In the genomic region with DNA sequence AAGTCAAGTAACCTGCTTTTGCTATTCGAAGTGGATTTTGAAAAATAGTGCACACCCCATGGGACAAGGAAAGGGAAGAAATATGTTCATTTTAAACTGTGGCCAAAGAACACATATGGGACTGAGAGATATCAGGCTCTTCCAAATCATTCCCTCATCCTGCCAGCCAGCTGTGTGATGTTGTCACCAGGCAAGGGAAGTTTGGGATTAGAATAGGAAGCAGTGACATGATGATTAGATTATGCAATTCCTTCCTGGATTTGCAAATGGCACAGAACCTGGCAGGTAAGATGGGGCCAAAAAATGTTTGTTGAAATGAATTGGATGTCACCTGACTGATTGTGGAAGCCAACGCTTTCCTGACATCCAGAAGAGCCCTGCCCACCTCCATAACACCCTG, we compare ENCODE assay signal across 20 cellular contexts. TPM values are rescaled to one million over a fixed set of nuclear protein-coding genes. Genes with fewer than 3 reads are reported as not detected.
A peak's percentile ranks its signal among the peaks of the same experiment; 100 is the strongest.
DNase-seq lines count a peak whose midpoint lies in the region; ATAC-seq and TF ChIP-seq lines count a peak whose summit lies in the region.
"Had no signal": no experiment of that assay in that cellular context is flagged by ENCODE, and none has a peak within 500 bp of the region (broad histone marks: within the 10 kb centered on the region; RNA-seq: fewer than 3 reads in every experiment).

No MANE protein-coding gene starts in this region.

- H3K36me3 ChIP-seq in BLaER1 (no peaks in the 10 kb centered on the region), gastroesophageal sphincter (no peaks in the 10 kb centered on the region)

- H3K4me2 ChIP-seq in BLaER1, result peak overlapping the region; percentile 54

- peaks cover 48% of the 10 kb centered on the region for H3K9me3 ChIP-seq in BLaER1
- H3K9me3 ChIP-seq in gastroesophageal sphincter, result no peaks in the 10 kb centered on the region

- peaks cover 5% of the 10 kb centered on the region; the same call in 1 of the 2 replicates for H3K27me3 ChIP-seq in BLaER1
- peaks cover 40% of the 10 kb centered on the region for H3K27me3 ChIP-seq in gastroesophageal sphincter

- no peak overlapping the region for H3K9ac ChIP-seq in BLaER1

- no peak overlapping the region for H3K27ac ChIP-seq in BLaER1
- no peak overlapping the region for H3K27ac ChIP-seq in gastroesophageal sphincter
- H3K27ac ChIP-seq: C4-2B had no signal

- no peak overlapping the region; the same call in 1 of the 2 replicates for H3K4me3 ChIP-seq in BLaER1
- no peak overlapping the region for H3K4me3 ChIP-seq in gastroesophageal sphincter
- H3K4me3 ChIP-seq: GM12878 had no signal

- 67 to 69% methylated on average over 2 of the region's 2 CpGs for WGBS in gastroesophageal sphincter (ENCODE audit: low coverage in 1 of 2), 2 donors

- no peak for TF ChIP-seq CTCF in gastroesophageal sphincter (IDR thresholded peaks at IDR 0.05)

- H4K20me1 ChIP-seq in BLaER1, result no peaks in the 10 kb centered on the region

- peak; percentile 22 for ATAC-seq in HG03571 (IDR thresholded peaks at IDR 0.05; ENCODE audit: unreplicated experiment)
- ATAC-seq in gastroesophageal sphincter, result peak; percentile 36
- ATAC-seq: HCT116, HepG2 had no signal

- peaks cover 30% of the 10 kb centered on the region for H3K4me1 ChIP-seq in BLaER1
- H3K4me1 ChIP-seq in gastroesophageal sphincter, result peaks cover 0 to 14% (median 7%) of the 10 kb centered on the region in 3 donors

- no peak for TF ChIP-seq POLR2A in gastroesophageal sphincter (IDR thresholded peaks at IDR 0.05)

- TF ChIP-seq EP300 in gastroesophageal sphincter (IDR thresholded peaks at IDR 0.05), result no peak

- peak; percentile 20 for DNase-seq in CMK (ENCODE audit: low read depth)
- DNase-seq in nucleus accumbens (lab: John Stamatoyannopoulos, UW), result no peak
- DNase-seq in UCSD-AML1 (lab: John Stamatoyannopoulos, UW; ENCODE audit: unreplicated experiment), result no peak
- DNase-seq in NCI-H1436 (lab: John Stamatoyannopoulos, UW), result no peak
- DNase-seq: Calu3, DMS79 treated with DMSO at 0.1 percent for 48 hours, EL, GOT3, H7, HFFc6 had no signal

RNA-seq across cellular contexts. Expression of a gene that starts 4.9 kb away (rescaled TPM):
- total RNA-seq in gastroesophageal sphincter, result 1 to 10 TPM in 2 of 4 donors, under 1 TPM in 2; 0.31 to 2.7 (median 1.4) TPM
- total RNA-seq: B cell; CD4-positive, alpha-beta memory T cell; G401; GM12878; HFFc6 had no signal
